Comparison of ENCODE assay signal across 8 cellular contexts in the genomic region with DNA sequence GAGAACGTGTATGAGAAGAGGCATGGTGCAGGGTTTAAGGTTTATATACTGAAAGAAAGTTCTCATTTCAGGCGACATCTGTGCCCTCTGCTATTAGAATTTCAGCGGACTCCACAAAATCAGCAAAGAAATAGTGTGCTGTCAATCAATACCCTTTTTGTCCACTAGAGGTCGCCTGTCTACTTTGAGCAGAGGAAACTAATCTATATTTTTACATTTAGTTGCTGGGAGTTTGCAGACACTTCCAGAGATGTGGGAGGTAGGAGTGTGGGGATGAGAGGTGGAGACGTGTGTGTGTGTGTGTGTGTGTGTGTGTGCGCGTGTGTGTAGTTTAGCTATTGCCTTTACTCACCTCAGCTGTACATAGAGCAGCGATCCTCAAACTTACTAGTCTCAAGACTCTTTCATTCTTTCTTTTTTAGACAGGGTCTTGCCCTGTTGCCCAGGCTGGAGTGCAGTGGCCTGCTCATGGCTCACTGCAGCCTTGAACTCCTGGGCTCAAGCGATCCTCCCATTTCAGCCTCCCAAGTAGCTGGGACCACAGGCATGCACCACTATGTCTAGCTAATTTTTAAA. TPM values are rescaled to one million over a fixed set of nuclear protein-coding genes. Genes with fewer than 3 reads are reported as not detected.
DNase-seq lines count a peak whose midpoint lies in the region; ATAC-seq lines count a peak whose summit lies in the region.

No MANE protein-coding gene starts in this region.

- peaks cover 5 to 6% of the 10 kb centered on the region in 2 donors for H3K4me1 Mint-ChIP-seq in effector memory CD8-positive, alpha-beta T cell (ENCODE audit: low read depth in 2 of 2)
- peaks cover 20 to 39% (median 27%) of the 10 kb centered on the region in 3 donors for H3K4me1 Mint-ChIP-seq in naive B cell

- H3K4me3 Mint-ChIP-seq in effector memory CD8-positive, alpha-beta T cell = no peak overlapping the region
- no peak overlapping the region for H3K4me3 Mint-ChIP-seq in naive B cell

- no peak overlapping the region for H3K27ac Mint-ChIP-seq in effector memory CD8-positive, alpha-beta T cell
- H3K27ac Mint-ChIP-seq in naive B cell = peak overlapping the region in 2 of 6 donors; percentile 44 to 49

- H3K27me3 Mint-ChIP-seq in effector memory CD8-positive, alpha-beta T cell = no peaks in the 10 kb centered on the region
- no peaks in the 10 kb centered on the region for H3K27me3 Mint-ChIP-seq in naive B cell

- ATAC-seq in effector memory CD8-positive, alpha-beta T cell (replicated peaks) = peak; percentile 31
- ATAC-seq in naive B cell (ENCODE audit: low read depth in 2 of 2) (no peak), HG02981 (IDR thresholded peaks at IDR 0.05; ENCODE audit: unreplicated experiment) (no peak)

- peak; percentile 60 for DNase-seq in stimulated activated CD4-positive, alpha-beta T cell treated with anti-CD3 and anti-CD28 coated beads, Interleukin-2, amount 100 ng/mL, for 48 hours
- DNase-seq in stimulated activated CD4-positive, alpha-beta T cell treated with anti-CD3 and anti-CD28 coated beads, Interleukin-12 subunit alpha, Interleukin-12 subunit beta, amount 100 ng/mL, for 4 hours = no peak
- peak; percentile 48 for DNase-seq in MV-4-11 (lab: John Stamatoyannopoulos, UW)
- DNase-seq in SK-N-DZ (ENCODE audit: low spot score) = peak; percentile 41
- peak; percentile 64 to 66 (median 66) for DNase-seq in effector memory CD8-positive, alpha-beta T cell
- DNase-seq in naive B cell = peak; percentile 60
- no peak for DNase-seq in cerebellar nuclear complex (lab: John Stamatoyannopoulos, UW)

- H3K36me3 Mint-ChIP-seq in effector memory CD8-positive, alpha-beta T cell (ENCODE audit: insufficient read depth) = peaks cover 3% of the 10 kb centered on the region
- no peaks in the 10 kb centered on the region for H3K36me3 Mint-ChIP-seq in naive B cell

- H3K9me3 Mint-ChIP-seq in effector memory CD8-positive, alpha-beta T cell = no peaks in the 10 kb centered on the region
- no peaks in the 10 kb centered on the region for H3K9me3 Mint-ChIP-seq in naive B cell

RNA-seq across cellular contexts. Expression of gene INAFM1, which starts 9.7 kb away (rescaled TPM):
- polyA plus RNA-seq in SK-N-DZ (2014; cell fraction: cytosol; rRNA removed) = 2.1 and 2.9 TPM in 2 replicates
- 2.4 and 7.3 TPM in 2 replicates for polyA plus RNA-seq in SK-N-DZ (2014; cell fraction: nucleus; rRNA removed)
- 1 to 10 TPM; 3.9 to 7.7 (median 5.6) TPM for polyA plus RNA-seq in naive B cell (ENCODE audit: low read depth in 6 of 6)

RNA-seq across cellular contexts. Expression of gene C5AR1, which starts 25.2 kb away (rescaled TPM):
- polyA plus RNA-seq in SK-N-DZ (2014; cell fraction: cytosol; rRNA removed) = not detected in 2 replicates
- not detected in 2 replicates for polyA plus RNA-seq in SK-N-DZ (2014; cell fraction: nucleus; rRNA removed)
- polyA plus RNA-seq in naive B cell (ENCODE audit: low read depth in 6 of 6) = under 1 TPM in 5 of 6 donors, not detected in 1; 0.16 to 0.95 (median 0.21) TPM

RNA-seq across cellular contexts. Expression of gene CCDC9, which starts 28.1 kb away (rescaled TPM):
- polyA plus RNA-seq in SK-N-DZ (2014; cell fraction: cytosol; rRNA removed) = 1.4 and 3.0 TPM in 2 replicates
- polyA plus RNA-seq in SK-N-DZ (2014; cell fraction: nucleus; rRNA removed) = 3.2 and 3.6 TPM in 2 replicates
- 10 to 100 TPM in 2 of 6 donors, 1 to 10 TPM in 4; 7.8 to 13.2 (median 8.8) TPM for polyA plus RNA-seq in naive B cell (ENCODE audit: low read depth in 6 of 6)

RNA-seq across cellular contexts. Expression of gene C5AR2, which starts 47.6 kb away (rescaled TPM):
- polyA plus RNA-seq in SK-N-DZ (2014; cell fraction: cytosol; rRNA removed) = not detected in 2 replicates
- polyA plus RNA-seq in SK-N-DZ (2014; cell fraction: nucleus; rRNA removed) = not detected in 2 replicates
- polyA plus RNA-seq in naive B cell (ENCODE audit: low read depth in 6 of 6) = not detected

RNA-seq across cellular contexts. Expression of gene BBC3, which starts 53.4 kb away (rescaled TPM):
- polyA plus RNA-seq in SK-N-DZ (2014; cell fraction: cytosol; rRNA removed) = 5.3 and 8.5 TPM in 2 replicates
- polyA plus RNA-seq in SK-N-DZ (2014; cell fraction: nucleus; rRNA removed) = 6.3 and 9.1 TPM in 2 replicates
- polyA plus RNA-seq in naive B cell (ENCODE audit: low read depth in 6 of 6) = 1 to 10 TPM in 2 of 6 donors, under 1 TPM in 4; 0.32 to 1.4 (median 0.70) TPM

Comparison
In these comparisons a context has a peak if more than half of its experiments do, and no peak if none do; other contexts are left out.
1. DNase-seq: peak in stimulated activated CD4-positive, alpha-beta T cell treated with anti-CD3 and anti-CD28 coated beads, Interleukin-2, amount 100 ng/mL, for 48 hours (2 of 2), MV-4-11 (single experiment), SK-N-DZ (single experiment), effector memory CD8-positive, alpha-beta T cell (3 of 3) and naive B cell (single experiment); none in stimulated activated CD4-positive, alpha-beta T cell treated with anti-CD3 and anti-CD28 coated beads, Interleukin-12 subunit alpha, Interleukin-12 subunit beta, amount 100 ng/mL, for 4 hours (single experiment) and cerebellar nuclear complex (0 of 2).